ENCODE assay signal across 1 cellular context in the genomic region with DNA sequence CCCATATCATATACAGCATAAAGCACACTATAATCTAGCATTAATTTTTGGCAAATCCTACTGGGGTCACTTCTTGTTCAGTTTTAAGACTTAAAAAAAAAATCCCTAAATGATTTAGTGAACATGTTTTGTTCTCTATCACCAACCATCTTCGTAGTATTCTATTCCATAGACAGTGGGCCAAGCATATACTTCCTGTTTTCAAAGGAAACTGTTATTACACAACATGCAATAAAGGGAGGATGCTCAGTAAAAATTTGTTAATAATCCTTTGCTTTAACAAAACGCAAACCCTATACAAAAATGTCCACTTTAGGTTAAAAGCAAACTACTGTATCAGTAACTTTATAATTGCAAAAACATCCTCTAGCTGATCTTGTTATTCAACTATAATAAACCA.
TF ChIP-seq lines count a peak whose summit lies in the region.

No MANE protein-coding gene starts in this region.

TF ChIP-seq in HepG2, 621 proteins besides CTCF, POLR2A, EP300 and RAD21 (continued from another document):
- TF ChIP-seq, protein P1, sequence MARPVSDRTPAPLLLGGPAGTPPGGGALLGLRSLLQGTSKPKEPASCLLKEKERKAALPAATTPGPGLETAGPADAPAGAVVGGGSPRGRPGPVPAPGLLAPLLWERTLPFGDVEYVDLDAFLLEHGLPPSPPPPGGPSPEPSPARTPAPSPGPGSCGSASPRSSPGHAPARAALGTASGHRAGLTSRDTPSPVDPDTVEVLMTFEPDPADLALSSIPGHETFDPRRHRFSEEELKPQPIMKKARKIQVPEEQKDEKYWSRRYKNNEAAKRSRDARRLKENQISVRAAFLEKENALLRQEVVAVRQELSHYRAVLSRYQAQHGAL (CRISPR knock-in tag; IDR thresholded peaks at IDR 0.05; ENCODE audit: not compliant biosample characterization) = no peak
- TF ChIP-seq AGO1 (IDR thresholded peaks at IDR 0.05; ENCODE audit: low read depth, low read length, poor library complexity, severe bottlenecking) = no peak
- no peak for TF ChIP-seq ZNF572 (CRISPR knock-in tag; IDR thresholded peaks at IDR 0.05)
- TF ChIP-seq, protein P2, sequence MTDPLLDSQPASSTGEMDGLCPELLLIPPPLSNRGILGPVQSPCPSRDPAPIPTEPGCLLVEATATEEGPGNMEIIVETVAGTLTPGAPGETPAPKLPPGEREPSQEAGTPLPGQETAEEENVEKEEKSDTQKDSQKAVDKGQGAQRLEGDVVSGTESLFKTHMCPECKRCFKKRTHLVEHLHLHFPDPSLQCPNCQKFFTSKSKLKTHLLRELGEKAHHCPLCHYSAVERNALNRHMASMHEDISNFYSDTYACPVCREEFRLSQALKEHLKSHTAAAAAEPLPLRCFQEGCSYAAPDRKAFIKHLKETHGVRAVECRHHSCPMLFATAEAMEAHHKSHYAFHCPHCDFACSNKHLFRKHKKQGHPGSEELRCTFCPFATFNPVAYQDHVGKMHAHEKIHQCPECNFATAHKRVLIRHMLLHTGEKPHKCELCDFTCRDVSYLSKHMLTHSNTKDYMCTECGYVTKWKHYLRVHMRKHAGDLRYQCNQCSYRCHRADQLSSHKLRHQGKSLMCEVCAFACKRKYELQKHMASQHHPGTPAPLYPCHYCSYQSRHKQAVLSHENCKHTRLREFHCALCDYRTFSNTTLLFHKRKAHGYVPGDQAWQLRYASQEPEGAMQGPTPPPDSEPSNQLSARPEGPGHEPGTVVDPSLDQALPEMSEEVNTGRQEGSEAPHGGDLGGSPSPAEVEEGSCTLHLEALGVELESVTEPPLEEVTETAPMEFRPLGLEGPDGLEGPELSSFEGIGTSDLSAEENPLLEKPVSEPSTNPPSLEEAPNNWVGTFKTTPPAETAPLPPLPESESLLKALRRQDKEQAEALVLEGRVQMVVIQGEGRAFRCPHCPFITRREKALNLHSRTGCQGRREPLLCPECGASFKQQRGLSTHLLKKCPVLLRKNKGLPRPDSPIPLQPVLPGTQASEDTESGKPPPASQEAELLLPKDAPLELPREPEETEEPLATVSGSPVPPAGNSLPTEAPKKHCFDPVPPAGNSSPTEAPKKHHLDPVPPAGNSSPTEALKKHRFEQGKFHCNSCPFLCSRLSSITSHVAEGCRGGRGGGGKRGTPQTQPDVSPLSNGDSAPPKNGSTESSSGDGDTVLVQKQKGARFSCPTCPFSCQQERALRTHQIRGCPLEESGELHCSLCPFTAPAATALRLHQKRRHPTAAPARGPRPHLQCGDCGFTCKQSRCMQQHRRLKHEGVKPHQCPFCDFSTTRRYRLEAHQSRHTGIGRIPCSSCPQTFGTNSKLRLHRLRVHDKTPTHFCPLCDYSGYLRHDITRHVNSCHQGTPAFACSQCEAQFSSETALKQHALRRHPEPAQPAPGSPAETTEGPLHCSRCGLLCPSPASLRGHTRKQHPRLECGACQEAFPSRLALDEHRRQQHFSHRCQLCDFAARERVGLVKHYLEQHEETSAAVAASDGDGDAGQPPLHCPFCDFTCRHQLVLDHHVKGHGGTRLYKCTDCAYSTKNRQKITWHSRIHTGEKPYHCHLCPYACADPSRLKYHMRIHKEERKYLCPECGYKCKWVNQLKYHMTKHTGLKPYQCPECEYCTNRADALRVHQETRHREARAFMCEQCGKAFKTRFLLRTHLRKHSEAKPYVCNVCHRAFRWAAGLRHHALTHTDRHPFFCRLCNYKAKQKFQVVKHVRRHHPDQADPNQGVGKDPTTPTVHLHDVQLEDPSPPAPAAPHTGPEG (CRISPR knock-in tag; IDR thresholded peaks at IDR 0.05) = no peak
- no peak for TF ChIP-seq ZNF792 (CRISPR knock-in tag; IDR thresholded peaks at IDR 0.05)
- no peak for TF ChIP-seq ZSCAN25 (CRISPR knock-in tag; IDR thresholded peaks at IDR 0.05)
- no peak for TF ChIP-seq ZFX (CRISPR knock-in tag; IDR thresholded peaks at IDR 0.05; ENCODE audit: low read depth)
- no peak for TF ChIP-seq XRCC5 (optimal IDR thresholded peaks at IDR 0.05; ENCODE audit: low read length)
- TF ChIP-seq ZNF496 (CRISPR knock-in tag; IDR thresholded peaks at IDR 0.05; ENCODE audit: insufficient replicate concordance) = no peak
